ENCODE assay signal across 20 cellular contexts in the genomic region with DNA sequence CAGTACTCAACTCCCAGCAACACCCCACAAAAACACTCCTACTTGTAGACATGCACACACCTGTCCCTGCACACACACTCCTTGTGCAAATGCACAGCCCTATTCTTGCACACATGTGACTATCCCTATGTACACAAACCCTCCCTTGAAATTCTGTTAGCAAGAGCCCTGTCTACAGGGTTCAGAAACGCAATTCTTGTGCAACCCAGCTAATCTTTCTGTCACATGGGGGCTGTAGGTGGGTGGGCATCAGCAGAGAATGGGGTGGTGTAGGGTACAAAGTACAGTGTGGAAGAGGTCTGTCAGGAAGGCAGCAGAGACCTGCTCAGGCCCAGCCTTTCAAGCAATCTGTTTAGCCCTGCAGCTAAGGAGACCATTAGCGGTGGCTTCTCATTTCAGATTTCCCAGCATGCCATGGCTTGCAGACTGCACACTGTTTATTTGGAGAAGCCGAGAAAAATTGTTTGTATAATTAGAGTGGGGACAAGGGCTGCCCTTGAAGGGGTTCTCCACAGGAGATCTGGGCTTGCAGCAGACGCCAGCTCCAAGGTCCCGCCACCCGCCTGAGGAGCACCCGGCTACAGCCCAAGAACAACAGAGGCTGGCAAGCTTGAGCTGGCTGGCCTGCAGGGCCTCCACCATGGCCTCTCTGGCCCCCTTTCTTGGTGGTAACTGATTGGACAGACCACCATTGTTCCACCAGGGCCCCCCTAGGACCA.
DNase-seq lines count a peak whose midpoint lies in the region; ATAC-seq and TF ChIP-seq lines count a peak whose summit lies in the region.
"Had no signal": no experiment of that assay in that cellular context is flagged by ENCODE, and none has a peak within 500 bp of the region (broad histone marks: within the 10 kb centered on the region; RNA-seq: fewer than 3 reads in every experiment).

No MANE protein-coding gene starts in this region.

- no peak overlapping the region for H3K4me3 Mint-ChIP-seq in brain
- H3K4me3 Mint-ChIP-seq: activated CD4-positive, alpha-beta T cell treated with anti-CD3 and anti-CD28 coated beads, Interleukin-2, amount 10 ng/mL, durations not matched to agents 24 days and 14 days; activated CD8-positive, alpha-beta memory T cell treated with anti-CD3 and anti-CD28 coated beads, Interleukin-2, amount 10 ng/mL, durations not matched to agents 7 days and 5 days; activated T-cell treated with anti-CD3 and anti-CD28 coated beads, Interleukin-2, amount 50 U/mL, for 72 hours; CD8-positive, alpha-beta T cell had no signal

- ATAC-seq in HG02588 (IDR thresholded peaks at IDR 0.05; ENCODE audit: unreplicated experiment) (no peak), left lobe of liver (no peak)
- ATAC-seq: activated CD8-positive, alpha-beta memory T cell treated with anti-CD3 and anti-CD28 coated beads, Interleukin-2, amount 10 ng/mL, durations not matched to agents 7 days and 5 days; activated T-cell treated with anti-CD3 and anti-CD28 coated beads, Interleukin-2, amount 50 U/mL, for 72 hours; CD8-positive, alpha-beta T cell; psoas muscle had no signal

- no peak for TF ChIP-seq CTCF in brain (conservative IDR thresholded peaks at IDR 0.05)

- no peaks in the 10 kb centered on the region for H3K36me3 Mint-ChIP-seq in brain
- H3K36me3 Mint-ChIP-seq: activated CD8-positive, alpha-beta memory T cell treated with anti-CD3 and anti-CD28 coated beads, Interleukin-2, amount 10 ng/mL, durations not matched to agents 7 days and 5 days; CD8-positive, alpha-beta T cell had no signal

- DNase-seq in NCI-H1092 treated with DMSO at 0.1 percent for 48 hours (lab: John Stamatoyannopoulos, UW): peak; percentile 3
- no peak for DNase-seq in NCI-H1092 (lab: John Stamatoyannopoulos, UW)
- peak; percentile 84 for DNase-seq in NCI-H1436 treated with DMSO at 0.1 percent for 48 hours (lab: John Stamatoyannopoulos, UW)
- peak; percentile 75 for DNase-seq in posterior vena cava (ENCODE audit: low spot score)
- no peak for DNase-seq in NOMO-1 treated with DMSO at 0.1 percent for 48 hours (lab: John Stamatoyannopoulos, UW; ENCODE audit: unreplicated experiment)
- no peak for DNase-seq in left lobe of liver (ENCODE audit: low spot score)
- DNase-seq: activated CD4-positive, alpha-beta T cell treated with anti-CD3 and anti-CD28 coated beads, Interleukin-2, amount 10 ng/mL, durations not matched to agents 24 days and 14 days; activated CD8-positive, alpha-beta memory T cell treated with anti-CD3 and anti-CD28 coated beads, Interleukin-2, amount 10 ng/mL, durations not matched to agents 7 days and 5 days; activated naive CD4-positive, alpha-beta T cell treated with Interleukin-2 at 50 U/mL for 16 hours; activated T-cell treated with anti-CD3 and anti-CD28 coated beads, Interleukin-2, amount 50 U/mL, for 72 hours; amygdala; CD8-positive, alpha-beta T cell; cortex of kidney; GOT3; kidney; NCI-H187 treated with DMSO at 0.1 percent for 48 hours; psoas muscle; SK-N-SH had no signal

- H3K9me3 Mint-ChIP-seq in brain: no peaks in the 10 kb centered on the region
- H3K9me3 Mint-ChIP-seq: activated CD4-positive, alpha-beta T cell treated with anti-CD3 and anti-CD28 coated beads, Interleukin-2, amount 10 ng/mL, durations not matched to agents 24 days and 14 days; activated T-cell treated with anti-CD3 and anti-CD28 coated beads, Interleukin-2, amount 50 U/mL, for 72 hours; CD8-positive, alpha-beta T cell had no signal

- H3K27me3 Mint-ChIP-seq in brain: peaks cover 3% of the 10 kb centered on the region

- intact Hi-C loops in posterior vena cava (cut with DNase I): no loop called here

- H3K27ac Mint-ChIP-seq in brain: peak overlapping the region in 4 of 5 experiments; percentile 21 to 90 (median 67)
- H3K27ac Mint-ChIP-seq: activated CD4-positive, alpha-beta T cell treated with anti-CD3 and anti-CD28 coated beads, Interleukin-2, amount 10 ng/mL, durations not matched to agents 24 days and 14 days; activated CD8-positive, alpha-beta memory T cell treated with anti-CD3 and anti-CD28 coated beads, Interleukin-2, amount 10 ng/mL, durations not matched to agents 7 days and 5 days; activated T-cell treated with anti-CD3 and anti-CD28 coated beads, Interleukin-2, amount 50 U/mL, for 72 hours; CD8-positive, alpha-beta T cell had no signal

- peaks cover 74% of the 10 kb centered on the region for H3K4me1 Mint-ChIP-seq in brain
- H3K4me1 Mint-ChIP-seq: activated CD4-positive, alpha-beta T cell treated with anti-CD3 and anti-CD28 coated beads, Interleukin-2, amount 10 ng/mL, durations not matched to agents 24 days and 14 days; activated CD8-positive, alpha-beta memory T cell treated with anti-CD3 and anti-CD28 coated beads, Interleukin-2, amount 10 ng/mL, durations not matched to agents 7 days and 5 days had no signal

Comparison
In these comparisons a context has a peak if more than half of its experiments do, and no peak if none do; other contexts are left out.
1. DNase-seq: peak in NCI-H1092 treated with DMSO at 0.1 percent for 48 hours (single experiment), NCI-H1436 treated with DMSO at 0.1 percent for 48 hours (single experiment) and posterior vena cava (single experiment); none in NCI-H1092 (single experiment), NOMO-1 treated with DMSO at 0.1 percent for 48 hours (single experiment) and left lobe of liver (single experiment).